Comparison of ENCODE assay signal across 8 cellular contexts in genomic region chr13:75482820-75483079, GRCh38. TPM values are rescaled to one million over a fixed set of nuclear protein-coding genes. Genes with fewer than 3 reads are reported as not detected.
DNase-seq lines count a peak whose midpoint lies in the region; ATAC-seq and TF ChIP-seq lines count a peak whose summit lies in the region.

No MANE protein-coding gene starts in this region.

- peaks cover 14% of the 10 kb centered on the region for H3K4me1 Mint-ChIP-seq in activated CD4-positive, alpha-beta memory T cell treated with anti-CD3 and anti-CD28 coated beads, Interleukin-2, amount 10 ng/mL, durations not matched to agents 7 days and 5 days

- peaks cover 3% of the 10 kb centered on the region for H3K4me1 ChIP-seq in right cardiac atrium (ENCODE audit: control insufficient read depth, insufficient read depth, low read length)
- H3K4me1 ChIP-seq in smooth muscle cell (ENCODE audit: low read depth): peaks cover 22% of the 10 kb centered on the region

- WGBS in right cardiac atrium: 1% methylated on average over 1 of the region's 1 CpG
- WGBS in smooth muscle cell (ENCODE audit: low lambda C conversion rate): 0% methylated on average over 1 of the region's 1 CpG

- no peaks in the 10 kb centered on the region for H3K36me3 Mint-ChIP-seq in activated CD4-positive, alpha-beta memory T cell treated with anti-CD3 and anti-CD28 coated beads, Interleukin-2, amount 10 ng/mL, durations not matched to agents 7 days and 5 days (ENCODE audit: low read depth)

- peak overlapping the region; percentile 84 for H3K4me3 ChIP-seq in HFF-Myc (replicated peaks; ENCODE audit: low read depth, low read length)
- peak overlapping the region; percentile 88 for H3K4me3 ChIP-seq in right cardiac atrium (ENCODE audit: low read length)
- H3K4me3 ChIP-seq in smooth muscle cell: peak overlapping the region; percentile 90

- peaks cover 64% of the 10 kb centered on the region for H3K27me3 Mint-ChIP-seq in activated CD4-positive, alpha-beta memory T cell treated with anti-CD3 and anti-CD28 coated beads, Interleukin-2, amount 10 ng/mL, durations not matched to agents 7 days and 5 days

- peak overlapping the region; percentile 86 for H3K4me3 Mint-ChIP-seq in activated CD4-positive, alpha-beta memory T cell treated with anti-CD3 and anti-CD28 coated beads, Interleukin-2, amount 10 ng/mL, durations not matched to agents 7 days and 5 days

- peak overlapping the region; percentile 56 for H2AFZ ChIP-seq in smooth muscle cell (ENCODE audit: low read depth)

- no peaks in the 10 kb centered on the region for H3K27me3 ChIP-seq in right cardiac atrium (ENCODE audit: control insufficient read depth, insufficient read depth)
- no peaks in the 10 kb centered on the region for H3K27me3 ChIP-seq in smooth muscle cell (ENCODE audit: low read depth)

- DNase-seq in HFF-Myc (ENCODE audit: extremely low read depth, low read depth) (no peak), right cardiac atrium (no peak), smooth muscle cell (lab: John Stamatoyannopoulos, UW; ENCODE audit: unreplicated experiment) (no peak), DMS79 treated with DMSO at 0.1 percent for 48 hours (lab: John Stamatoyannopoulos, UW) (no peak), RPMI8226 (no peak)
- DNase-seq in activated CD4-positive, alpha-beta memory T cell treated with anti-CD3 and anti-CD28 coated beads, Interleukin-2, amount 10 ng/mL, durations not matched to agents 7 days and 5 days: no peak
- DNase-seq in stimulated activated CD4-positive, alpha-beta T cell treated with anti-CD3 and anti-CD28 coated beads, Interleukin-2, amount 100 ng/mL, for 24 hours: no peak

- H3K79me2 ChIP-seq in smooth muscle cell (ENCODE audit: low read depth): peaks cover 17% of the 10 kb centered on the region

- POLR2A ChIA-PET in activated CD4-positive, alpha-beta memory T cell treated with anti-CD3 and anti-CD28 coated beads, Interleukin-2, amount 10 ng/mL, durations not matched to agents 7 days and 5 days (lab: Charles Lee): no interaction called here

- H3K9me3 ChIP-seq in right cardiac atrium (ENCODE audit: control insufficient read depth, low read length) (no peaks in the 10 kb centered on the region), smooth muscle cell (replicated peaks; ENCODE audit: low read depth) (no peaks in the 10 kb centered on the region)

- no peak for ATAC-seq in right cardiac atrium
- no peak for ATAC-seq in HG03378 (IDR thresholded peaks at IDR 0.05; ENCODE audit: unreplicated experiment)

- H3K36me3 ChIP-seq in smooth muscle cell (ENCODE audit: low read depth): no peaks in the 10 kb centered on the region

- H3K9me3 Mint-ChIP-seq in activated CD4-positive, alpha-beta memory T cell treated with anti-CD3 and anti-CD28 coated beads, Interleukin-2, amount 10 ng/mL, durations not matched to agents 7 days and 5 days: no peaks in the 10 kb centered on the region

- H3K27ac ChIP-seq in right cardiac atrium (ENCODE audit: low read length) (no peak overlapping the region), smooth muscle cell (ENCODE audit: low read depth) (peak overlapping the region; percentile 47)

- peaks cover 27% of the 10 kb centered on the region for H4K20me1 ChIP-seq in smooth muscle cell (ENCODE audit: low read depth)

- H3K4me2 ChIP-seq in smooth muscle cell: peak overlapping the region; percentile 96

- intact Hi-C loops in right cardiac atrium (cut with DNase I): loop anchor here (5.0 to 10.0 kb wide), 2 partner anchors 52 to 110 kb away; partner anchors contain the start of gene COMMD6 (in 1 of the 4)

- CTCF ChIA-PET in activated CD4-positive, alpha-beta memory T cell treated with anti-CD3 and anti-CD28 coated beads, Interleukin-2, amount 10 ng/mL, durations not matched to agents 7 days and 5 days (lab: Charles Lee): interaction anchor here (0.9 to 2.1 kb wide), 9 partner anchors 10 to 157 kb away, joined by 3 to 11 read pairs (median 4); partner anchors contain the start of gene COMMD6

- peaks cover 10% of the 10 kb centered on the region for H3F3A ChIP-seq in smooth muscle cell (ENCODE audit: low read depth)

- TF ChIP-seq CTCF in HFF-Myc (IDR thresholded peaks at IDR 0.05; ENCODE audit: low read depth, low read length, missing control alignments): no peak
- TF ChIP-seq CTCF in smooth muscle cell (IDR thresholded peaks at IDR 0.05; ENCODE audit: borderline replicate concordance, insufficient read depth, poor library complexity, severe bottlenecking): no peak

- peak overlapping the region; percentile 48 for H3K9ac ChIP-seq in smooth muscle cell (ENCODE audit: low read depth)

- H3K27ac Mint-ChIP-seq in activated CD4-positive, alpha-beta memory T cell treated with anti-CD3 and anti-CD28 coated beads, Interleukin-2, amount 10 ng/mL, durations not matched to agents 7 days and 5 days: no peak overlapping the region

RNA-seq across cellular contexts. Expression of gene TBC1D4, which starts 0.8 kb away (rescaled TPM):
- 10 to 100 TPM in 1 of 2 experiments, 1 to 10 TPM in 1; 8.0 to 10.1 TPM for total RNA-seq in activated CD4-positive, alpha-beta memory T cell treated with anti-CD3 and anti-CD28 coated beads, Interleukin-2, amount 10 ng/mL, durations not matched to agents 7 days and 5 days
- 10 to 100 TPM; 51.2 to 69.4 (median 63.6) TPM for total RNA-seq in right cardiac atrium
- 28.3 TPM for polyA plus RNA-seq in right cardiac atrium
- total RNA-seq in smooth muscle cell: 21.9 and 22.4 TPM in 2 replicates
- polyA plus RNA-seq in smooth muscle cell: 6.4 and 7.7 TPM in 2 replicates

RNA-seq across cellular contexts. Expression of gene COMMD6, which starts 54.9 kb away (rescaled TPM):
- 100 to 1,000 TPM; 128 TPM for total RNA-seq in activated CD4-positive, alpha-beta memory T cell treated with anti-CD3 and anti-CD28 coated beads, Interleukin-2, amount 10 ng/mL, durations not matched to agents 7 days and 5 days
- total RNA-seq in right cardiac atrium (100 to 1,000 TPM; 128 to 157 (median 138) TPM), smooth muscle cell (181 and 291 TPM in 2 replicates)
- polyA plus RNA-seq in right cardiac atrium (162 TPM), smooth muscle cell (270 and 284 TPM in 2 replicates)
